Comparison of ENCODE assay signal across 8 cellular contexts in the genomic region with DNA sequence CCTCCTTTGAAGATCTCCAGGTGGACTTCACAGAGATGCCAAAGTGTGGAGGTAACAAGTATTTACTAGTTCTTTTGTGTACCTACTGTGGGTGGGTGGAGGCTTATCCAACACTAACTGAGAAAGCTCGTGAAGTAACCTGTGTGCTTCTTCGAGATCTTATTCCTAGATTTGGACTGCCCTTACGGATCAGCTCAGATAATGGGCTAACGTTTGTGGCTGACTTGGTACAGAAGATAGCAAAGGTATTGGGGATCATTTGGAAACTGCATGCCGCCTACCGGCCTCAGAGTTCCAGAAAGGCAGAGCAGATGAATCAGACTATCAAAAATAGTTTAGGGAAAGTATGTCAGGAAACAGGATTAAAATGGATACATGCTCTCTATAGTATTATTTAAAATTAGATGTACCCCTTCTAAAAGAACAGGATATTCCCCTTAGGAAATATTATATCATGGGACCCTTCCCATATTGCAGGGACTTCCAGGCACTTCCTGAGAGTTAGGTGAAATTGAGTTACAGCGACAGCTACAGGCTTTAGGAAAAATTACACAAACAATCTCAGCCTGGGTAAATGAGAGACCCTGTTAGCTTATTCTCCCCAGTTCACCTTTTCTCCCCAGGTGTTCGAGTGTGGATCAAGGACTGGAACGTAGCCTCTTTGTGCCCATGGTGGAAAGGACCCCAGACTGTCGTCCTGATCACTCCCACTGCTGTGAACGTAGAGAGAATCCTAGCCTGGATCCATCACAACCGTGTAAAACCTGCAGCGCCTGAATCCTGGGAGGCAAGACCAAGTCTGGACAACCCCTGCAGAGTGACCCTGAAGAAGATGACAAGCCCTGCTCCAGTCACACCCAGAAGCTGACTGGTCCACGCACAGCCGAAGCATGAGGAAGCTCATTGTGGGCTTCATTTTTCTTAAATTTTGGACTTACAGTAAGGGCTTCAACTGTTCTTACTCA. TPM values are rescaled to one million over a fixed set of nuclear protein-coding genes. Genes with fewer than 3 reads are reported as not detected.
DNase-seq lines count a peak whose midpoint lies in the region; ATAC-seq and TF ChIP-seq lines count a peak whose summit lies in the region.
"Not testable (repeated sequence)": the region's sequence is repeated elsewhere in the genome, so short reads cannot be mapped to it uniquely, and the experiment has no call there.

No MANE protein-coding gene starts in this region.

- TF ChIP-seq EP300 in stomach (IDR thresholded peaks at IDR 0.05) = not testable (repeated sequence)

- DNase-seq in CD4-positive, alpha-beta T cell; activated CD8-positive, alpha-beta T cell treated with anti-CD3 and anti-CD28 coated beads, Interleukin-2, amount 10 ng/mL, durations not matched to agents 7 days and 5 days; central memory CD8-positive, alpha-beta T cell (ENCODE audit: low spot score in 2 of 2); stomach: not testable (repeated sequence)
- DNase-seq in GM23338 (ENCODE audit: low spot score) (peak; percentile 10), NCI-H526 treated with DMSO at 0.1 percent for 48 hours (lab: John Stamatoyannopoulos, UW) (peak; percentile 51), Right ventricle myocardium inferior (ENCODE audit: missing footprints) (peak; percentile 53)

- H3K4me1 Mint-ChIP-seq in CD4-positive, alpha-beta T cell (ENCODE audit: low read depth) = peaks cover 27% of the 10 kb centered on the region
- H3K4me1 Mint-ChIP-seq in GM23338 = peaks cover 13% of the 10 kb centered on the region; the same call in 2 of the 3 replicates
- peaks cover 32% of the 10 kb centered on the region for H3K4me1 Mint-ChIP-seq in activated CD8-positive, alpha-beta T cell treated with anti-CD3 and anti-CD28 coated beads, Interleukin-2, amount 10 ng/mL, durations not matched to agents 7 days and 5 days (ENCODE audit: low read depth)
- H3K4me1 Mint-ChIP-seq in central memory CD8-positive, alpha-beta T cell = peaks cover 44% of the 10 kb centered on the region

- H4K20me1 ChIP-seq in GM23338 (replicated peaks; ENCODE audit: insufficient read depth) = not testable (repeated sequence)

- not testable (repeated sequence) for H3F3A ChIP-seq in GM23338 (replicated peaks; ENCODE audit: low read depth)

- TF ChIP-seq POLR2A in stomach (IDR thresholded peaks at IDR 0.05) = not testable (repeated sequence)

- H3K9me2 ChIP-seq in GM23338 (ENCODE audit: insufficient read depth) = not testable (repeated sequence)

- not testable (repeated sequence) for H3K9me3 Mint-ChIP-seq in CD4-positive, alpha-beta T cell; GM23338; central memory CD8-positive, alpha-beta T cell
- peaks cover 16% of the 10 kb centered on the region for H3K9me3 Mint-ChIP-seq in activated CD8-positive, alpha-beta T cell treated with anti-CD3 and anti-CD28 coated beads, Interleukin-2, amount 10 ng/mL, durations not matched to agents 7 days and 5 days (ENCODE audit: insufficient read depth)

- POLR2A ChIA-PET in CD4-positive, alpha-beta T cell (lab: Charles Lee) = interaction anchor here (1.4 kb wide), 2 partner anchors 13 to 24 kb away, joined by 4 read pairs; no protein-coding TSS in a partner anchor
- POLR2A ChIA-PET in activated CD8-positive, alpha-beta T cell treated with anti-CD3 and anti-CD28 coated beads, Interleukin-2, amount 10 ng/mL, durations not matched to agents 7 days and 5 days (lab: Charles Lee) = interaction anchor here (0.9 to 1.6 kb wide), 3 partner anchors 21 to 63 kb away, joined by 4 to 5 read pairs (median 4); no protein-coding TSS in a partner anchor

- peak overlapping the region; percentile 30 for H3K4me3 Mint-ChIP-seq in CD4-positive, alpha-beta T cell
- H3K4me3 Mint-ChIP-seq in GM23338 = not testable (repeated sequence)
- peak overlapping the region; percentile 31 for H3K4me3 Mint-ChIP-seq in activated CD8-positive, alpha-beta T cell treated with anti-CD3 and anti-CD28 coated beads, Interleukin-2, amount 10 ng/mL, durations not matched to agents 7 days and 5 days
- H3K4me3 Mint-ChIP-seq in central memory CD8-positive, alpha-beta T cell = peak overlapping the region; percentile 68

- H3K79me2 ChIP-seq in GM23338 (replicated peaks; ENCODE audit: insufficient read depth) = not testable (repeated sequence)

- peak overlapping the region; percentile 43; the same call in 1 of the 2 replicates for H3K4me2 ChIP-seq in GM23338

- not testable (repeated sequence) for H3K36me3 Mint-ChIP-seq in CD4-positive, alpha-beta T cell (ENCODE audit: low read depth); GM23338 (ENCODE audit: low read depth); activated CD8-positive, alpha-beta T cell treated with anti-CD3 and anti-CD28 coated beads, Interleukin-2, amount 10 ng/mL, durations not matched to agents 7 days and 5 days (ENCODE audit: low read depth); central memory CD8-positive, alpha-beta T cell (ENCODE audit: insufficient read depth)

- not testable (repeated sequence) for ATAC-seq in CD4-positive, alpha-beta T cell (ENCODE audit: poor library complexity); GM23338; activated CD8-positive, alpha-beta T cell treated with anti-CD3 and anti-CD28 coated beads, Interleukin-2, amount 10 ng/mL, durations not matched to agents 7 days and 5 days; central memory CD8-positive, alpha-beta T cell (replicated peaks; ENCODE audit: extremely low read depth, poor library complexity, severe bottlenecking); Right ventricle myocardium inferior

- not testable (repeated sequence) for H3K9me3 ChIP-seq in CD4-positive, alpha-beta T cell (ENCODE audit: control insufficient read depth, low read length); muscle layer of duodenum (ENCODE audit: control insufficient read depth in 1 of 2, low read length in 2 of 2); stomach

- H3K27ac Mint-ChIP-seq in CD4-positive, alpha-beta T cell = peak overlapping the region; percentile 45
- peak overlapping the region; percentile 90 for H3K27ac Mint-ChIP-seq in GM23338
- H3K27ac Mint-ChIP-seq in activated CD8-positive, alpha-beta T cell treated with anti-CD3 and anti-CD28 coated beads, Interleukin-2, amount 10 ng/mL, durations not matched to agents 7 days and 5 days = peak overlapping the region; percentile 85
- H3K27ac Mint-ChIP-seq in central memory CD8-positive, alpha-beta T cell (ENCODE audit: low read depth) = peak overlapping the region; percentile 94

- not testable (repeated sequence) for H3K27ac ChIP-seq in CD4-positive, alpha-beta T cell (ENCODE audit: low read depth, low read length); GM23338 (ENCODE audit: low read depth)
- H3K27ac ChIP-seq in muscle layer of duodenum (ENCODE audit: low read length) (peak overlapping the region; percentile 39), stomach (peak overlapping the region; percentile 81 to 90 (median 86))

- not testable (repeated sequence) for H3K4me3 ChIP-seq in GM23338
- H3K4me3 ChIP-seq in muscle layer of duodenum (ENCODE audit: low read depth in 1 of 2, low read length in 2 of 2) (peak overlapping the region in 1 of 2 donors; percentile 33), stomach (peak overlapping the region; percentile 27 to 41 (median 33))

- H3K27me3 Mint-ChIP-seq in CD4-positive, alpha-beta T cell; GM23338 (ENCODE audit: insufficient read depth, low read depth, poor library complexity); activated CD8-positive, alpha-beta T cell treated with anti-CD3 and anti-CD28 coated beads, Interleukin-2, amount 10 ng/mL, durations not matched to agents 7 days and 5 days (ENCODE audit: low read depth); central memory CD8-positive, alpha-beta T cell: not testable (repeated sequence)

- not testable (repeated sequence) for H3K27me3 ChIP-seq in CD4-positive, alpha-beta T cell (ENCODE audit: control insufficient read depth, insufficient read depth, low read length); GM23338 (ENCODE audit: insufficient read depth); muscle layer of duodenum (ENCODE audit: low read depth, low read length); stomach

- H3K4me1 ChIP-seq in GM23338 (ENCODE audit: insufficient read depth); muscle layer of duodenum (ENCODE audit: control insufficient read depth in 1 of 2, insufficient read depth in 2 of 2, low read length in 2 of 2): not testable (repeated sequence)
- peaks cover 8 to 19% (median 15%) of the 10 kb centered on the region in 4 donors for H3K4me1 ChIP-seq in stomach

- intact Hi-C loops in CD4-positive, alpha-beta T cell (cut with DNase I, micrococcal nuclease); Right ventricle myocardium inferior (cut with DNase I); stomach (cut with DNase I; ENCODE audit: low total_unique reads): not testable (repeated sequence)

- CTCF ChIA-PET in CD4-positive, alpha-beta T cell (lab: Charles Lee) = interaction anchor here (0.8 kb wide), 1 partner anchor 14 kb away, joined by 3 read pairs; no protein-coding TSS in a partner anchor
- CTCF ChIA-PET in activated CD8-positive, alpha-beta T cell treated with anti-CD3 and anti-CD28 coated beads, Interleukin-2, amount 10 ng/mL, durations not matched to agents 7 days and 5 days (lab: Charles Lee) = interaction anchor here (0.7 to 5.8 kb wide), 20 partner anchors 10 to 994 kb away, joined by 3 to 47 read pairs (median 5); a partner anchor contains a TSS

- H2AFZ ChIP-seq in GM23338 = peak overlapping the region; percentile 38; the same call in 1 of the 2 replicates

- WGBS in stomach, 5 donors = 38 to 58% (median 46%) methylated on average over 15 of the region's 15 CpGs

- peak; percentile 55 for TF ChIP-seq CTCF in CD4-positive, alpha-beta T cell (IDR thresholded peaks at IDR 0.05)
- TF ChIP-seq CTCF in GM23338 (conservative IDR thresholded peaks at IDR 0.05; ENCODE audit: low read depth in 2 of 2) (peak; percentile 49 to 50), stomach (IDR thresholded peaks at IDR 0.05) (peak in 5 of 7 experiments; percentile 2 to 63 (median 35))

- not testable (repeated sequence) for H3K36me3 ChIP-seq in GM23338 (ENCODE audit: insufficient read depth); muscle layer of duodenum (ENCODE audit: control insufficient read depth in 1 of 2, insufficient read depth in 2 of 2, low read length in 2 of 2); stomach

RNA-seq across cellular contexts. Expression of a gene that starts 18.1 kb away (rescaled TPM):
- total RNA-seq in CD4-positive, alpha-beta T cell = 1 to 10 TPM; 3.2 to 4.4 TPM
- total RNA-seq in GM23338 (2014; rRNA removed; shearing (Covaris generic)) = not detected in 2 replicates
- polyA plus RNA-seq in GM23338 (2016; fragmentation: Nextera tagmentation; extraction: Ambion mirVana) (not detected in 2 replicates), stomach (1 to 10 TPM; 2.5 to 8.3 (median 4.9) TPM)
- 10 to 100 TPM; 43.9 to 47.5 TPM for total RNA-seq in activated CD8-positive, alpha-beta T cell treated with anti-CD3 and anti-CD28 coated beads, Interleukin-2, amount 10 ng/mL, durations not matched to agents 7 days and 5 days
- total RNA-seq in Right ventricle myocardium inferior (1.4 TPM), stomach (1 to 10 TPM in 3 of 5 donors, under 1 TPM in 1, not detected in 1; 0.87 to 4.5 (median 2.0) TPM)

Comparison
In these comparisons a context has a peak if more than half of its experiments do, and no peak if none do; other contexts are left out.
1. RNA of a gene that starts 18.1 kb away (total RNA-seq): 43.9 to 47.5 TPM in activated CD8-positive, alpha-beta T cell treated with anti-CD3 and anti-CD28 coated beads, Interleukin-2, amount 10 ng/mL, durations not matched to agents 7 days and 5 days; 3.2 to 4.4 TPM in CD4-positive, alpha-beta T cell, 0.87 to 4.5 TPM in stomach, 1.4 TPM in Right ventricle myocardium inferior (single experiment) and not detected in GM23338; every median in the first group is over 4 times any median in the second.
2. Peak in every context shown above with its lines, with median percentiles within 50 percentile points of each other: H3K27ac Mint-ChIP-seq and CTCF ChIP-seq.